ENCODE assay signal across 23 cellular contexts in the genomic region with DNA sequence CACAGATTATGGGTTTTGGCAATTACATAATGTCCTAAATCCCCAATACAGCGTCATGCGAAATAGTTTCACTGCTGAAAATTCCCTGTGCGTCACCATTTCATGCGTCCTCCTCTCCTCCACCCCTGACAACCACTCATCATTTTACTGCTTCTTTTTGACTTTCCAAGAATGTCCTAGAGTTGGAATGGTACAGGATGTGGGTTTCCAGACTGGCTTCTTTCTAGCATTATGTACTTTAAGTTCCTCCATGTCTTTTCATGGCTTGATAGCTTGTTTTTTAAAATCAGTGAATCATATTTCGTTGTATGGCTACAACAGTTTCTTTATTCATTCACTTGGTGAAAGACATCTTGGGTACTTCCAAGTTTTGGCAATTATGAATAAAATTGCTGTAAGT. TPM values are rescaled to one million over a fixed set of nuclear protein-coding genes. Genes with fewer than 3 reads are reported as not detected.
DNase-seq lines count a peak whose midpoint lies in the region; ATAC-seq and TF ChIP-seq lines count a peak whose summit lies in the region.
"Had no signal": no experiment of that assay in that cellular context is flagged by ENCODE, and none has a peak within 500 bp of the region (broad histone marks: within the 10 kb centered on the region; RNA-seq: fewer than 3 reads in every experiment).

No MANE protein-coding gene starts in this region.

- H3K36me3 Mint-ChIP-seq in T-helper 2 cell treated with Interferon-gamma antibody and Interleukin-4, amounts not matched to agents 5 μg/mL and 100 μg/mL, for 36 hours (ENCODE audit: low read depth), result peaks cover 8% of the 10 kb centered on the region

- H3K79me2 ChIP-seq in KMS-11 (ENCODE audit: insufficient read depth, low read depth), result no peaks in the 10 kb centered on the region

- no peak overlapping the region for H3K4me3 Mint-ChIP-seq in T-helper 2 cell treated with Interferon-gamma antibody and Interleukin-4, amounts not matched to agents 5 μg/mL and 100 μg/mL, for 36 hours
- H3K4me3 Mint-ChIP-seq: CD4-positive, alpha-beta T cell; GM23338 had no signal

- no peaks in the 10 kb centered on the region for H3K9me3 ChIP-seq in adipocyte (ENCODE audit: control insufficient read depth, low read length)
- no peaks in the 10 kb centered on the region for H3K9me3 ChIP-seq in transverse colon
- H3K9me3 ChIP-seq: BLaER1, HAP-1, SK-N-SH had no signal

- no peaks in the 10 kb centered on the region for H3K36me3 ChIP-seq in KMS-11 (ENCODE audit: insufficient read depth)
- H3K36me3 ChIP-seq in adipocyte (ENCODE audit: control insufficient read depth, insufficient read depth, low read length, severe bottlenecking), result peaks cover 16% of the 10 kb centered on the region
- no peaks in the 10 kb centered on the region for H3K36me3 ChIP-seq in transverse colon
- H3K36me3 ChIP-seq: HAP-1 had no signal

- H3K9me3 Mint-ChIP-seq in T-helper 2 cell treated with Interferon-gamma antibody and Interleukin-4, amounts not matched to agents 5 μg/mL and 100 μg/mL, for 36 hours, result no peaks in the 10 kb centered on the region
- H3K9me3 Mint-ChIP-seq: CD4-positive, alpha-beta T cell; GM23338 had no signal

- no peak overlapping the region for H3K27ac Mint-ChIP-seq in T-helper 2 cell treated with Interferon-gamma antibody and Interleukin-4, amounts not matched to agents 5 μg/mL and 100 μg/mL, for 36 hours
- H3K27ac Mint-ChIP-seq: CD4-positive, alpha-beta T cell; GM23338 had no signal

- H3K4me1 ChIP-seq in KMS-11 (ENCODE audit: low read depth, poor library complexity, severe bottlenecking) (peaks cover 51% of the 10 kb centered on the region), adipocyte (ENCODE audit: control insufficient read depth, insufficient read depth, low read length) (peaks cover 21% of the 10 kb centered on the region), transverse colon (peaks cover 0 to 4% (median 0%) of the 10 kb centered on the region in 4 donors)
- H3K4me1 ChIP-seq: HAP-1 had no signal

- peaks cover 9% of the 10 kb centered on the region for H3K4me1 Mint-ChIP-seq in T-helper 2 cell treated with Interferon-gamma antibody and Interleukin-4, amounts not matched to agents 5 μg/mL and 100 μg/mL, for 36 hours (ENCODE audit: low read depth)
- H3K4me1 Mint-ChIP-seq: GM23338 had no signal

- no peak overlapping the region for H3K4me3 ChIP-seq in KMS-11 (IDR thresholded peaks at IDR 0.05; ENCODE audit: insufficient read depth, low read depth, low read length)
- no peak overlapping the region for H3K4me3 ChIP-seq in adipocyte (ENCODE audit: low read length)
- H3K4me3 ChIP-seq in fibroblast of villous mesenchyme (ENCODE audit: low read depth, low read length), result no peak overlapping the region
- H3K4me3 ChIP-seq in transverse colon, result no peak overlapping the region
- H3K4me3 ChIP-seq: BLaER1, GM23338, HAP-1 had no signal

- ATAC-seq in HG02642 (IDR thresholded peaks at IDR 0.05; ENCODE audit: poor library complexity, unreplicated experiment), result no peak
- ATAC-seq: GM23338, PC-3 had no signal

- no peak overlapping the region for H3K9ac ChIP-seq in KMS-11
- H3K9ac ChIP-seq in adipocyte (ENCODE audit: low read length), result no peak overlapping the region
- H3K9ac ChIP-seq: BLaER1, SK-N-SH had no signal

- no peak for TF ChIP-seq POLR2A in transverse colon (IDR thresholded peaks at IDR 0.05)

- H3K4me2 ChIP-seq in KMS-11, result peak overlapping the region; percentile 33; the same call in 1 of the 2 replicates
- H3K4me2 ChIP-seq: BLaER1, GM23338, SK-N-SH had no signal

- no peaks in the 10 kb centered on the region for H4K20me1 ChIP-seq in KMS-11 (ENCODE audit: insufficient read depth)
- H4K20me1 ChIP-seq: BLaER1 had no signal

- 84 to 98% methylated on average over 5 of the region's 5 CpGs for WGBS in transverse colon (ENCODE audit: low coverage in 1 of 2), 2 donors

- in situ Hi-C loops in transverse colon (cut with MboI; ENCODE audit: low pct_ligation_motif_present in 1 of 4, low pct_unique_long_range_greater_than_20kb in 1 of 4, low sequenced_read_pairs in 3 of 4), result no loop called here

- TF ChIP-seq EP300 in transverse colon (IDR thresholded peaks at IDR 0.05; ENCODE audit: low read depth), result no peak

- TF ChIP-seq CTCF in KMS-11 (conservative IDR thresholded peaks at IDR 0.05; ENCODE audit: low read depth, low read length), result no peak
- no peak for TF ChIP-seq CTCF in fibroblast of villous mesenchyme (IDR thresholded peaks at IDR 0.05; ENCODE audit: insufficient read depth, low read depth, low read length)
- TF ChIP-seq CTCF in transverse colon (IDR thresholded peaks at IDR 0.05), result no peak

- no peak overlapping the region for H2AFZ ChIP-seq in KMS-11 (ENCODE audit: low read depth)
- H2AFZ ChIP-seq: GM23338 had no signal

- intact Hi-C loops in transverse colon (cut with DNase I; ENCODE audit: low total_unique reads), result no loop called here

- no peaks in the 10 kb centered on the region for H3K27me3 ChIP-seq in KMS-11 (ENCODE audit: insufficient read depth, low read depth)
- no peaks in the 10 kb centered on the region for H3K27me3 ChIP-seq in adipocyte (replicated peaks; ENCODE audit: control insufficient read depth, insufficient read depth, low read length)
- no peaks in the 10 kb centered on the region for H3K27me3 ChIP-seq in transverse colon

- peaks cover 4% of the 10 kb centered on the region for H3K27me3 Mint-ChIP-seq in T-helper 2 cell treated with Interferon-gamma antibody and Interleukin-4, amounts not matched to agents 5 μg/mL and 100 μg/mL, for 36 hours (ENCODE audit: low read depth)
- H3K27me3 Mint-ChIP-seq: CD4-positive, alpha-beta T cell had no signal

- H3K27ac ChIP-seq in KMS-11 (no peak overlapping the region), transverse colon (peak overlapping the region in 3 of 4 donors; percentile 25 to 40 (median 38))
- H3K27ac ChIP-seq: BLaER1, HL-60 had no signal

- DNase-seq in adipocyte (ENCODE audit: low read depth) (peak; percentile 57), fibroblast of villous mesenchyme (ENCODE audit: low read depth) (peak; percentile 98), transverse colon (no peak), T-helper 1 cell (no peak), mesenteric fat pad (ENCODE audit: low spot score) (no peak)
- no peak for DNase-seq in T-helper 2 cell treated with Interferon-gamma antibody and Interleukin-4, amounts not matched to agents 5 μg/mL and 100 μg/mL, for 36 hours (ENCODE audit: low spot score)
- DNase-seq: CD4-positive, alpha-beta T cell; COR-L47; DMS79; NCI-H1417 treated with DMSO at 0.1 percent for 48 hours; NCI-H187; NCI-H446; NCI-H526; PC-3; RPMI8226; SHP77; SK-N-SH had no signal

RNA-seq across cellular contexts. Expression of a gene that starts 7.4 kb away (rescaled TPM):
- 28.3 and 36.7 TPM in 2 replicates for total RNA-seq in fibroblast of villous mesenchyme
- 10 to 100 TPM in 2 of 4 donors, 1 to 10 TPM in 2; 2.3 to 80.2 (median 10.9) TPM for total RNA-seq in transverse colon
- total RNA-seq in mesenteric fat pad, result 11.2 TPM

Comparison
In these comparisons a context has a peak if more than half of its experiments do, and no peak if none do; other contexts are left out.
1. DNase-seq: peak in adipocyte (single experiment) and fibroblast of villous mesenchyme (single experiment); none in transverse colon (single experiment), T-helper 1 cell (0 of 5), mesenteric fat pad (single experiment) and T-helper 2 cell treated with Interferon-gamma antibody and Interleukin-4, amounts not matched to agents 5 μg/mL and 100 μg/mL, for 36 hours (single experiment).